Comparison of ENCODE assay signal across 8 cellular contexts in the genomic region with DNA sequence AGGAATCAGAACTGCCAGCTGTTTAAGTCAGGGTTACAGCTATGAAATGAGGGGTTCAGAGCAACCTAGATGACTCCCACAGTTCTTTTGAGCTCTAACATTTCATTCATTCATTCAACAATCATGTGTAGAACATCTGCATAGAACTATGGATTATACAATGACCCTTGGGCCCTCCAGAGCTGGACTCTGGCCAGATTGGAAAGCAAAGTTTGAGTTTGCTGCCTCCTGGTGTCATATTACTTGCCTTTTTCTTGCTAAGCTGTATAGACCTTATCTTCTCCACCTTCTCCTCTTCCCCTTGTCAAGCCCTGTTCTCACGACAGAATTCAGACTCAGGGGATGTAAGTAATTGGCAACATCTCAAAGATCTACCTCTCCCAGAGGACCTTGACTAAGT. TPM values are rescaled to one million over a fixed set of nuclear protein-coding genes. Genes with fewer than 3 reads are reported as not detected.
DNase-seq lines count a peak whose midpoint lies in the region; FAIRE-seq and TF ChIP-seq lines count a peak whose summit lies in the region.

No MANE protein-coding gene starts in this region.

- H2BK5ac ChIP-seq in mesendoderm (ENCODE audit: low read length) = no peak overlapping the region

- no peak overlapping the region for H4K5ac ChIP-seq in mesendoderm (ENCODE audit: low read length)

- H3K27me3 ChIP-seq in brain microvascular endothelial cell (replicated peaks) (no peaks in the 10 kb centered on the region), mesendoderm (ENCODE audit: insufficient read depth, low read length, poor library complexity) (no peaks in the 10 kb centered on the region)

- H3K36me3 ChIP-seq in brain microvascular endothelial cell (replicated peaks) = no peaks in the 10 kb centered on the region
- H3K36me3 ChIP-seq in mesendoderm (ENCODE audit: control insufficient read depth, insufficient read depth, low read length) = no peaks in the 10 kb centered on the region

- H3K4me3 ChIP-seq in brain microvascular endothelial cell (ENCODE audit: low read depth, low read length) (no peak overlapping the region), mesendoderm (ENCODE audit: low read length) (no peak overlapping the region)

- H3K9ac ChIP-seq in mesendoderm (ENCODE audit: low read length) = no peak overlapping the region

- no peak overlapping the region for H3K4me2 ChIP-seq in mesendoderm (ENCODE audit: low read length)

- no peak overlapping the region for H2BK120ac ChIP-seq in mesendoderm (ENCODE audit: low read depth, low read length)

- no peaks in the 10 kb centered on the region for H3K79me1 ChIP-seq in mesendoderm (ENCODE audit: low read length)

- no peak for FAIRE-seq in D721Med (lab: Jason Lieb, UNC)
- no peak for FAIRE-seq in GM12891 (lab: Jason Lieb, UNC)

- no CpG with 5 or more reads among the region's 1 CpG for WGBS in mesendoderm (ENCODE audit: extremely low coverage, insufficient coverage, low lambda C conversion rate)

- no peak for TF ChIP-seq POLR2A in GM12891 (IDR thresholded peaks at IDR 0.05; ENCODE audit: low read depth, low read length)

- no peak overlapping the region for H3K4ac ChIP-seq in mesendoderm (ENCODE audit: low read depth, low read length)

- in situ Hi-C loops in brain microvascular endothelial cell (cut with HindIII; ENCODE audit: low pct_ligation_motif_present, low sequenced_read_pairs) = no loop called here

- H2BK15ac ChIP-seq in mesendoderm (replicated peaks; ENCODE audit: low read depth) = no peak overlapping the region

- H3K23ac ChIP-seq in mesendoderm (ENCODE audit: low read length) = no peak overlapping the region

- DNase-seq in D721Med (ENCODE audit: insufficient read length, low spot score) = no peak
- DNase-seq in HuH-7.5 (ENCODE audit: low spot score) = peak; percentile 42
- DNase-seq in brain microvascular endothelial cell = peak; percentile 40
- peak; percentile 61 for DNase-seq in mesendoderm
- DNase-seq in NAMALWA (ENCODE audit: low spot score) = no peak
- DNase-seq in putamen (ENCODE audit: low spot score) = no peak
- DNase-seq in GM12891 (ENCODE audit: insufficient read length, low spot score) = no peak
- DNase-seq in AG20443 (ENCODE audit: low spot score) = no peak

- H3K56ac ChIP-seq in mesendoderm (ENCODE audit: low read length) = no peak overlapping the region

- no peak overlapping the region for H4K8ac ChIP-seq in mesendoderm (ENCODE audit: low read depth, low read length)

- H3K18ac ChIP-seq in mesendoderm (ENCODE audit: low read length) = no peak overlapping the region

- H3K4me1 ChIP-seq in mesendoderm (ENCODE audit: control insufficient read depth, low read depth, low read length) = no peaks in the 10 kb centered on the region

- TF ChIP-seq CTCF in D721Med (IDR thresholded peaks at IDR 0.05; ENCODE audit: insufficient read depth, missing control alignments) (peak; percentile 28), brain microvascular endothelial cell (IDR thresholded peaks at IDR 0.05; ENCODE audit: low read depth, low read length, missing control alignments) (peak; percentile 57)

- H3K27ac ChIP-seq in brain microvascular endothelial cell (no peak overlapping the region), mesendoderm (ENCODE audit: low read depth, low read length) (no peak overlapping the region)

- H2AK5ac ChIP-seq in mesendoderm (ENCODE audit: low read length) = no peak overlapping the region

- no peaks in the 10 kb centered on the region for H3K79me2 ChIP-seq in mesendoderm (ENCODE audit: control insufficient read depth, insufficient read depth, low read length)

TF ChIP-seq in GM12891, 5 proteins besides CTCF, POLR2A, EP300 and RAD21:
- TF ChIP-seq TAF1 (IDR thresholded peaks at IDR 0.05; ENCODE audit: low read depth, low read length) (no peak), POLR2AphosphoS5 (IDR thresholded peaks at IDR 0.05; ENCODE audit: low read depth, low read length) (no peak), SPI1 (IDR thresholded peaks at IDR 0.05; ENCODE audit: low read depth, low read length) (no peak), PAX5 (IDR thresholded peaks at IDR 0.05; ENCODE audit: insufficient read depth, low read length, severe bottlenecking) (no peak), POU2F2 (IDR thresholded peaks at IDR 0.05; ENCODE audit: low read depth, low read length) (no peak)

RNA-seq across cellular contexts. Expression of gene CASQ2, which starts 4.0 kb away (rescaled TPM):
- not detected for polyA plus RNA-seq in mesendoderm (2013, experiment 1 of 2)
- 0.01 TPM for polyA plus RNA-seq in mesendoderm (2013, experiment 2 of 2)
- not detected for polyA plus RNA-seq in GM12891 (2012; ENCODE audit: low read depth, missing spikeins)

Comparison
In these comparisons a context has a peak if more than half of its experiments do, and no peak if none do; other contexts are left out.
1. DNase-seq: peak in HuH-7.5 (single experiment), brain microvascular endothelial cell (single experiment) and mesendoderm (single experiment); none in D721Med (single experiment), NAMALWA (single experiment), putamen (single experiment), GM12891 (single experiment) and AG20443 (single experiment).